Comparison of ENCODE assay signal across 1 cellular context in genomic region chr1:1311107-1312104, GRCh38.
TF ChIP-seq lines count a peak whose summit lies in the region.

No MANE protein-coding gene starts in this region.

TF ChIP-seq in GM12878, 131 proteins besides CTCF, POLR2A, EP300 and RAD21:
- TF ChIP-seq JUND (IDR thresholded peaks at IDR 0.05; ENCODE audit: low read depth, low read length) (no peak), HCFC1 (IDR thresholded peaks at IDR 0.05; ENCODE audit: low read length) (no peak), NRF1 (conservative IDR thresholded peaks at IDR 0.05; ENCODE audit: low read depth, low read length) (no peak), KLF5 (IDR thresholded peaks at IDR 0.05; ENCODE audit: partially characterized antibody) (no peak), STAT3 (IDR thresholded peaks at IDR 0.05; ENCODE audit: low read depth, low read length) (no peak)
